Comparison of ENCODE assay signal across 1 cellular context in genomic region chr15:71201471-71201870, GRCh38.
TF ChIP-seq lines count a peak whose summit lies in the region.

No MANE protein-coding gene starts in this region.

TF ChIP-seq in H1, 55 proteins besides CTCF, POLR2A, EP300 and RAD21 (continued from another document):
- TF ChIP-seq MAX (IDR thresholded peaks at IDR 0.05) (no peak), ASH2L (IDR thresholded peaks at IDR 0.05; ENCODE audit: low read length) (no peak), YY1 (IDR thresholded peaks at IDR 0.05; ENCODE audit: low read depth, low read length) (no peak), JUND (IDR thresholded peaks at IDR 0.05; ENCODE audit: low read length) (no peak), PHF8 (conservative IDR thresholded peaks at IDR 0.05; ENCODE audit: low read depth, low read length) (no peak), SIRT6 (IDR thresholded peaks at IDR 0.05; ENCODE audit: low read length) (no peak), ZNF274 (IDR thresholded peaks at IDR 0.05; ENCODE audit: borderline replicate concordance, extremely low read depth, low read length) (no peak)
